ENCODE assay signal across 23 cellular contexts in genomic region chr6:16380220-16380809, GRCh38.
DNase-seq lines count a peak whose midpoint lies in the region; ATAC-seq and TF ChIP-seq lines count a peak whose summit lies in the region.
"Had no signal": no experiment of that assay in that cellular context is flagged by ENCODE, and none has a peak within 500 bp of the region (broad histone marks: within the 10 kb centered on the region; RNA-seq: fewer than 3 reads in every experiment).

No MANE protein-coding gene starts in this region.

- no peak overlapping the region for H3K4me3 Mint-ChIP-seq in effector memory CD8-positive, alpha-beta T cell
- H3K4me3 Mint-ChIP-seq: HFFc6, naive B cell had no signal

- ATAC-seq in effector memory CD8-positive, alpha-beta T cell (replicated peaks) = no peak
- ATAC-seq: pancreas had no signal

- POLR2A ChIA-PET in HEK293T (lab: Yijun Ruan, JAX) = no interaction called here

- no peak overlapping the region for H2AFZ ChIP-seq in neural cell (ENCODE audit: low read depth, low read length)

- H3K4me3 ChIP-seq in neural cell (ENCODE audit: low read length) = peak overlapping the region; percentile 20
- H3K4me3 ChIP-seq: colonic mucosa, pancreas, tibial artery had no signal

- peaks cover 14% of the 10 kb centered on the region for H3K36me3 Mint-ChIP-seq in effector memory CD8-positive, alpha-beta T cell (ENCODE audit: insufficient read depth)
- H3K36me3 Mint-ChIP-seq: naive B cell had no signal

- peak overlapping the region; percentile 60 for H3K9ac ChIP-seq in neural cell (ENCODE audit: low read length)

- peak; percentile 42 for TF ChIP-seq RAD21 in neural cell (conservative IDR thresholded peaks at IDR 0.05)

- peak overlapping the region; percentile 26 for H3K4me2 ChIP-seq in neural cell (ENCODE audit: low read length)

- no peaks in the 10 kb centered on the region for H3K9me3 ChIP-seq in neural cell (ENCODE audit: low read length)
- H3K9me3 ChIP-seq: Caco-2, colonic mucosa, pancreas, tibial artery had no signal

- in situ Hi-C loops in GM13976 (cut with MboI; ENCODE audit: low sequenced_read_pairs, unreplicated experiment) = no loop called here

- CTCF ChIA-PET in HEK293T (lab: Yijun Ruan, JAX) = interaction anchor here (0.6 to 1.2 kb wide), 3 partner anchors 9 to 136 kb away, joined by 3 read pairs; no protein-coding TSS in a partner anchor

- no peaks in the 10 kb centered on the region for H3K36me3 ChIP-seq in neural cell (ENCODE audit: insufficient read depth, low read length)
- H3K36me3 ChIP-seq: colonic mucosa, pancreas, tibial artery had no signal

- no peaks in the 10 kb centered on the region for H3F3A ChIP-seq in neural cell (ENCODE audit: insufficient read depth, low read length, poor library complexity, severe bottlenecking)

- no peaks in the 10 kb centered on the region for H3K27me3 ChIP-seq in neural cell (ENCODE audit: insufficient read depth, low read depth, low read length)
- H3K27me3 ChIP-seq: colonic mucosa, pancreas, tibial artery had no signal

- DNase-seq in GM13976 (ENCODE audit: low spot score) (peak; percentile 36), NCI-H1105 (lab: John Stamatoyannopoulos, UW) (peak; percentile 7), ureter (ENCODE audit: low spot score) (no peak), DMS79 treated with DMSO at 0.1 percent for 48 hours (lab: John Stamatoyannopoulos, UW) (no peak), A172 (ENCODE audit: low spot score) (no peak), HEK293T (ENCODE audit: extremely low spot score) (no peak)
- DNase-seq in effector memory CD8-positive, alpha-beta T cell = no peak
- DNase-seq: activated CD4-positive, CD25-positive, alpha-beta regulatory T cell treated with anti-CD3 and anti-CD28 coated beads, Interleukin-2, amount 50 U/mL, for 72 hours; activated CD8-positive, alpha-beta memory T cell treated with anti-CD3 and anti-CD28 coated beads for 24 hours; activated naive CD4-positive, alpha-beta T cell treated with anti-CD3 and anti-CD28 coated beads, Interleukin-2, amount 50 U/mL, for 16 hours; activated T-cell treated with anti-CD3 and anti-CD28 coated beads, Interleukin-2, amount 50 U/mL, for 48 hours; Caco-2; colonic mucosa; HFFc6; KG1; naive B cell; NCI-H1092; NCI-H2227 treated with DMSO at 0.1 percent for 48 hours; pancreas; stimulated activated naive CD4-positive, alpha-beta T cell; T1000; tibial artery had no signal

- H3K79me2 ChIP-seq in neural cell (replicated peaks; ENCODE audit: insufficient read depth, low read length) = no peaks in the 10 kb centered on the region

- no peaks in the 10 kb centered on the region for H3K27me3 Mint-ChIP-seq in effector memory CD8-positive, alpha-beta T cell

- peak overlapping the region; percentile 96 for H3K27ac ChIP-seq in neural cell (ENCODE audit: low read length)
- H3K27ac ChIP-seq: colonic mucosa, pancreas, tibial artery had no signal

- no peak for TF ChIP-seq CTCF in GM13976 (IDR thresholded peaks at IDR 0.05; ENCODE audit: borderline replicate concordance, control extremely low read depth, extremely low read depth, insufficient read depth, missing control alignments)
- peak; percentile 34 for TF ChIP-seq CTCF in neural cell (IDR thresholded peaks at IDR 0.05; ENCODE audit: poor library complexity, severe bottlenecking)

- H3K4me1 Mint-ChIP-seq in effector memory CD8-positive, alpha-beta T cell (ENCODE audit: low read depth in 2 of 2) = peaks cover 21 to 28% of the 10 kb centered on the region in 2 donors

- peak overlapping the region; percentile 28 to 35 for H3K27ac Mint-ChIP-seq in effector memory CD8-positive, alpha-beta T cell
- H3K27ac Mint-ChIP-seq: HFFc6 had no signal

- TF ChIP-seq EP300 in neural cell (conservative IDR thresholded peaks at IDR 0.05; ENCODE audit: poor library complexity, severe bottlenecking) = peak; percentile 96

- no peaks in the 10 kb centered on the region for H3K9me2 ChIP-seq in neural cell (ENCODE audit: insufficient read depth, low read length)

- no peaks in the 10 kb centered on the region for H4K20me1 ChIP-seq in neural cell (ENCODE audit: insufficient read depth)

- H3K9me3 Mint-ChIP-seq in effector memory CD8-positive, alpha-beta T cell = no peaks in the 10 kb centered on the region
- H3K9me3 Mint-ChIP-seq: HFFc6, naive B cell had no signal

TF ChIP-seq in neural cell, 6 proteins besides CTCF, POLR2A, EP300 and RAD21:
- peak; percentile 28 for TF ChIP-seq MXI1 (conservative IDR thresholded peaks at IDR 0.05; ENCODE audit: poor library complexity, severe bottlenecking)
- TF ChIP-seq REST (IDR thresholded peaks at IDR 0.05; ENCODE audit: borderline replicate concordance) = peak; percentile 85
- peak; percentile 80 for TF ChIP-seq POLR2AphosphoS5 (IDR thresholded peaks at IDR 0.05)
- TF ChIP-seq TAF1 (IDR thresholded peaks at IDR 0.05; ENCODE audit: low read depth) = no peak
TF ChIP-seq in neural cell: peak in this region for 3.

TF ChIP-seq in HEK293T, 16 proteins besides CTCF, POLR2A, EP300 and RAD21:
- TF ChIP-seq SP1 (IDR thresholded peaks at IDR 0.05) (no peak), SUZ12 (IDR thresholded peaks at IDR 0.05) (no peak), PKNOX1 (IDR thresholded peaks at IDR 0.05) (no peak), FOXA1 (IDR thresholded peaks at IDR 0.05) (no peak), FOXM1 (IDR thresholded peaks at IDR 0.05; ENCODE audit: borderline replicate concordance) (no peak), ELF4 (IDR thresholded peaks at IDR 0.05) (no peak), NFRKB (IDR thresholded peaks at IDR 0.05) (no peak), LEF1 (IDR thresholded peaks at IDR 0.05; ENCODE audit: borderline replicate concordance) (no peak), CTBP1 (IDR thresholded peaks at IDR 0.05; ENCODE audit: borderline replicate concordance) (no peak), FOXK2 (IDR thresholded peaks at IDR 0.05) (no peak), TARDBP (IDR thresholded peaks at IDR 0.05) (no peak), HDGF (IDR thresholded peaks at IDR 0.05; ENCODE audit: borderline replicate concordance) (no peak), ZNF384 (IDR thresholded peaks at IDR 0.05) (no peak), BHLHE40 (IDR thresholded peaks at IDR 0.05; ENCODE audit: borderline replicate concordance) (no peak), L3MBTL2 (conservative IDR thresholded peaks at IDR 0.05) (no peak), ARNT (IDR thresholded peaks at IDR 0.05) (no peak)
TF ChIP-seq in HEK293T: peak in this region for 0.

Comparison
In these comparisons a context has a peak if more than half of its experiments do, and no peak if none do; other contexts are left out.
1. DNase-seq: peak in GM13976 (single experiment) and NCI-H1105 (single experiment); none in effector memory CD8-positive, alpha-beta T cell (0 of 3), ureter (single experiment), DMS79 treated with DMSO at 0.1 percent for 48 hours (single experiment), A172 (single experiment) and HEK293T (single experiment).